7 cellular contexts compared by ENCODE assay signal in the genomic region with DNA sequence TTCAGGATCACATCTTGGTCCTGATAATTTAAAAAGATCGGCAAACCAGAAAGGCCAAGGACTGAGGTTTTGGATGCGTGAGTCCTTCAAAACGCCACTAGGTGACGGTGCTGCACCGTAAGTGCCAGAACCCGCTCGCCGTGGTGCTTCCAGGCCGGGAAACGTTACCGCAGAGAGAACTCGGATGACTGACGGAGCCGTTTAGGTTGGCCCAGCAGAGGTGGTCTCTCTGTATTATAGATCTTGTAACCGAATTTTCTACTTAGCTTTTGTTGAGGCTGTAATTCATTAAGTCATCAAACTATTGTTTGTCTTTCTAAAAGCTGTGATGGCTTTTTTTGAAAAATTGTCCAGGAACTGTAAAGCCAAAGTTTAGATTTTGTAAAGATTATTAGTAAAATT. TPM values are rescaled to one million over a fixed set of nuclear protein-coding genes. Genes with fewer than 3 reads are reported as not detected.
DNase-seq lines count a peak whose midpoint lies in the region; ATAC-seq, FAIRE-seq and TF ChIP-seq lines count a peak whose summit lies in the region.

No MANE protein-coding gene starts in this region.

- intact Hi-C loops in body of pancreas (cut with DNase I) = loop anchor here (10.0 kb wide), 3 partner anchors 640 to 1680 kb away; no protein-coding TSS in a partner anchor

- H3K36me3 ChIP-seq in body of pancreas (replicated peaks in 1 of 2; ENCODE audit: insufficient read depth in 1 of 2, low read depth in 2 of 2) = no peaks in the 10 kb centered on the region

- H3K4me1 ChIP-seq in body of pancreas = no peaks in the 10 kb centered on the region

- WGBS in body of pancreas, 2 donors = 1 to 2% methylated on average over 15 of the region's 15 CpGs

- no peaks in the 10 kb centered on the region for H3K9me3 ChIP-seq in body of pancreas

- no peak for TF ChIP-seq POLR2A in body of pancreas (IDR thresholded peaks at IDR 0.05)

- no peak overlapping the region for H3K27ac ChIP-seq in body of pancreas

- TF ChIP-seq CTCF in GM12865 (IDR thresholded peaks at IDR 0.05; ENCODE audit: insufficient read depth, low read depth, low read length, missing control alignments) (peak; percentile 97), body of pancreas (IDR thresholded peaks at IDR 0.05) (peak; percentile 93 to 99 (median 97))

- peak; percentile 29 for FAIRE-seq in TTC549 (lab: Jason Lieb, UNC)

- DNase-seq in GM12865 (ENCODE audit: low read depth) (peak; percentile 71), NCI-H1694 treated with DMSO at 0.1 percent for 48 hours (lab: John Stamatoyannopoulos, UW) (peak; percentile 76), body of pancreas (peak; percentile 73 to 79 (median 76)), iPS-NIHi11 (ENCODE audit: low spot score) (peak; percentile 81)
- peak; percentile 3 to 37 for DNase-seq in stimulated activated CD4-positive, alpha-beta T cell treated with anti-CD3 and anti-CD28 coated beads, Interleukin-15, amount 100 ng/mL, for 1 hour (ENCODE audit: low read depth in 1 of 2, low spot score in 1 of 2)

- H3K4me3 ChIP-seq in GM12865 (ENCODE audit: low read depth, low read length) (no peak overlapping the region), body of pancreas (no peak overlapping the region)

- ATAC-seq in HG02763 (IDR thresholded peaks at IDR 0.05; ENCODE audit: unreplicated experiment) (peak; percentile 84), body of pancreas (peak; percentile 91)

- H3K27me3 ChIP-seq in body of pancreas = no peaks in the 10 kb centered on the region

RNA-seq across cellular contexts. Expression of a gene that starts 39.8 kb away (rescaled TPM):
- total RNA-seq in body of pancreas = 10 to 100 TPM in 1 of 2 donors, 1 to 10 TPM in 1; 7.3 to 28.0 TPM

RNA-seq across cellular contexts. Expression of a gene that starts 52.8 kb away (rescaled TPM):
- 10 to 100 TPM; 50.4 to 51.4 TPM for total RNA-seq in body of pancreas

Comparison
In these comparisons a context has a peak if more than half of its experiments do, and no peak if none do; other contexts are left out.
1. DNase-seq: peak in every context shown above with its lines; median percentile 81 in iPS-NIHi11; 76 in NCI-H1694 treated with DMSO at 0.1 percent for 48 hours; 76 in body of pancreas; 71 in GM12865; 20 in stimulated activated CD4-positive, alpha-beta T cell treated with anti-CD3 and anti-CD28 coated beads, Interleukin-15, amount 100 ng/mL, for 1 hour.